In genomic region chr16:58582971-58583765, GRCh38 we compare ENCODE assay signal across 22 cellular contexts. TPM values are rescaled to one million over a fixed set of nuclear protein-coding genes. Genes with fewer than 3 reads are reported as not detected.
DNase-seq lines count a peak whose midpoint lies in the region; ATAC-seq and TF ChIP-seq lines count a peak whose summit lies in the region.
"Had no signal": no experiment of that assay in that cellular context is flagged by ENCODE, and none has a peak within 500 bp of the region (broad histone marks: within the 10 kb centered on the region; RNA-seq: fewer than 3 reads in every experiment).

No MANE protein-coding gene starts in this region.

- H3K27ac ChIP-seq in SK-N-MC (no peak overlapping the region), neural progenitor cell (no peak overlapping the region)
- H3K27ac ChIP-seq: adrenal gland, gastroesophageal sphincter, HL-60 had no signal

- no peaks in the 10 kb centered on the region for H3K27me3 Mint-ChIP-seq in activated CD4-positive, alpha-beta memory T cell treated with anti-CD3 and anti-CD28 coated beads for 36 hours
- no peaks in the 10 kb centered on the region for H3K27me3 Mint-ChIP-seq in activated CD4-positive, alpha-beta memory T cell treated with anti-CD3 and anti-CD28 coated beads, Interleukin-2, amount 10 ng/mL, durations not matched to agents 7 days and 5 days
- no peaks in the 10 kb centered on the region for H3K27me3 Mint-ChIP-seq in neural progenitor cell (ENCODE audit: insufficient read depth, low read depth)
- no peaks in the 10 kb centered on the region for H3K27me3 Mint-ChIP-seq in immature natural killer cell (ENCODE audit: low read depth in 3 of 3)
- H3K27me3 Mint-ChIP-seq: activated CD4-positive, alpha-beta T cell treated with anti-CD3 and anti-CD28 coated beads, Interleukin-2, amount 10 ng/mL, durations not matched to agents 24 days and 14 days; CD4-positive, alpha-beta memory T cell; naive thymus-derived CD4-positive, alpha-beta T cell; progenitor cell of endocrine pancreas had no signal

- H3F3A ChIP-seq in neural progenitor cell (ENCODE audit: low read depth): peaks cover 25% of the 10 kb centered on the region

- CTCF ChIA-PET in activated CD4-positive, alpha-beta memory T cell treated with anti-CD3 and anti-CD28 coated beads for 36 hours (lab: Charles Lee): no interaction called here
- CTCF ChIA-PET in activated CD4-positive, alpha-beta memory T cell treated with anti-CD3 and anti-CD28 coated beads, Interleukin-2, amount 10 ng/mL, durations not matched to agents 7 days and 5 days (lab: Charles Lee): no interaction called here

- peaks cover 83% of the 10 kb centered on the region for H3K36me3 ChIP-seq in SK-N-MC (ENCODE audit: insufficient read depth, low read length)
- peaks cover 63% of the 10 kb centered on the region for H3K36me3 ChIP-seq in neural progenitor cell

- peaks cover 12% of the 10 kb centered on the region for H4K20me1 ChIP-seq in neural progenitor cell (ENCODE audit: low read depth)

- H2AFZ ChIP-seq in neural progenitor cell (replicated peaks): no peak overlapping the region

- H3K4me3 Mint-ChIP-seq in activated CD4-positive, alpha-beta memory T cell treated with anti-CD3 and anti-CD28 coated beads for 36 hours: no peak overlapping the region
- H3K4me3 Mint-ChIP-seq in activated CD4-positive, alpha-beta memory T cell treated with anti-CD3 and anti-CD28 coated beads, Interleukin-2, amount 10 ng/mL, durations not matched to agents 7 days and 5 days: no peak overlapping the region
- H3K4me3 Mint-ChIP-seq in neural progenitor cell (no peak overlapping the region), immature natural killer cell (no peak overlapping the region)
- H3K4me3 Mint-ChIP-seq: activated CD4-positive, alpha-beta T cell treated with anti-CD3 and anti-CD28 coated beads, Interleukin-2, amount 10 ng/mL, durations not matched to agents 24 days and 14 days; CD4-positive, alpha-beta memory T cell; naive thymus-derived CD4-positive, alpha-beta T cell; T-helper 1 cell treated with Interleukin-12 subunit alpha and Interleukin-12 subunit beta and Interleukin-4 antibody, amounts not matched to agents 30 μg/mL and 1 μg/mL, for 36 hours had no signal

- no peak for ATAC-seq in HG02981 (IDR thresholded peaks at IDR 0.05; ENCODE audit: unreplicated experiment)
- ATAC-seq: gastroesophageal sphincter; naive thymus-derived CD4-positive, alpha-beta T cell had no signal

- POLR2A ChIA-PET in activated CD4-positive, alpha-beta memory T cell treated with anti-CD3 and anti-CD28 coated beads for 36 hours (lab: Charles Lee): interaction anchor here (0.7 kb wide), 1 partner anchor 63 kb away, joined by 3 read pairs; no protein-coding TSS in a partner anchor
- POLR2A ChIA-PET in activated CD4-positive, alpha-beta memory T cell treated with anti-CD3 and anti-CD28 coated beads, Interleukin-2, amount 10 ng/mL, durations not matched to agents 7 days and 5 days (lab: Charles Lee): no interaction called here

- H3K36me3 Mint-ChIP-seq in activated CD4-positive, alpha-beta memory T cell treated with anti-CD3 and anti-CD28 coated beads for 36 hours: peaks cover 58% of the 10 kb centered on the region
- peaks cover 71% of the 10 kb centered on the region for H3K36me3 Mint-ChIP-seq in activated CD4-positive, alpha-beta memory T cell treated with anti-CD3 and anti-CD28 coated beads, Interleukin-2, amount 10 ng/mL, durations not matched to agents 7 days and 5 days (ENCODE audit: low read depth)
- peaks cover 53% of the 10 kb centered on the region for H3K36me3 Mint-ChIP-seq in neural progenitor cell
- peaks cover 23 to 62% (median 35%) of the 10 kb centered on the region in 3 donors for H3K36me3 Mint-ChIP-seq in immature natural killer cell

- peaks cover 41% of the 10 kb centered on the region for H3K79me2 ChIP-seq in neural progenitor cell (ENCODE audit: low read depth)

- H3K9ac ChIP-seq in SK-N-MC (ENCODE audit: insufficient read length) (no peak overlapping the region), neural progenitor cell (no peak overlapping the region)

- TF ChIP-seq CTCF in cardiac fibroblast (IDR thresholded peaks at IDR 0.05; ENCODE audit: low read depth, low read length) (no peak), neural progenitor cell (IDR thresholded peaks at IDR 0.05) (no peak)

- H3K9me3 ChIP-seq in SK-N-MC (ENCODE audit: low read depth, low read length) (no peaks in the 10 kb centered on the region), neural progenitor cell (ENCODE audit: low read depth) (no peaks in the 10 kb centered on the region)
- H3K9me3 ChIP-seq: adrenal gland, gastroesophageal sphincter had no signal

- intact Hi-C loops in activated CD4-positive, alpha-beta memory T cell treated with anti-CD3 and anti-CD28 coated beads for 36 hours (cut with micrococcal nuclease): no loop called here

- no peak overlapping the region for H3K4me2 ChIP-seq in neural progenitor cell

- H3K27me3 ChIP-seq in neural progenitor cell: no peaks in the 10 kb centered on the region
- H3K27me3 ChIP-seq: adrenal gland, gastroesophageal sphincter had no signal

- peaks cover 14% of the 10 kb centered on the region for H3K4me1 Mint-ChIP-seq in activated CD4-positive, alpha-beta memory T cell treated with anti-CD3 and anti-CD28 coated beads for 36 hours (ENCODE audit: low read depth)
- no peaks in the 10 kb centered on the region for H3K4me1 Mint-ChIP-seq in activated CD4-positive, alpha-beta memory T cell treated with anti-CD3 and anti-CD28 coated beads, Interleukin-2, amount 10 ng/mL, durations not matched to agents 7 days and 5 days
- no peaks in the 10 kb centered on the region for H3K4me1 Mint-ChIP-seq in neural progenitor cell
- H3K4me1 Mint-ChIP-seq in immature natural killer cell: peaks cover 3 to 9% of the 10 kb centered on the region in 2 donors

- no peak overlapping the region for H3K27ac Mint-ChIP-seq in activated CD4-positive, alpha-beta memory T cell treated with anti-CD3 and anti-CD28 coated beads for 36 hours
- H3K27ac Mint-ChIP-seq in activated CD4-positive, alpha-beta memory T cell treated with anti-CD3 and anti-CD28 coated beads, Interleukin-2, amount 10 ng/mL, durations not matched to agents 7 days and 5 days: no peak overlapping the region
- H3K27ac Mint-ChIP-seq in neural progenitor cell (no peak overlapping the region), immature natural killer cell (no peak overlapping the region)
- H3K27ac Mint-ChIP-seq: activated CD4-positive, alpha-beta T cell treated with anti-CD3 and anti-CD28 coated beads, Interleukin-2, amount 10 ng/mL, durations not matched to agents 24 days and 14 days; progenitor cell of endocrine pancreas; T-helper 1 cell treated with Interleukin-12 subunit alpha and Interleukin-12 subunit beta and Interleukin-4 antibody, amounts not matched to agents 30 μg/mL and 1 μg/mL, for 36 hours had no signal

- no peaks in the 10 kb centered on the region for H3K4me1 ChIP-seq in neural progenitor cell
- H3K4me1 ChIP-seq: gastroesophageal sphincter had no signal

- H3K9me3 Mint-ChIP-seq in activated CD4-positive, alpha-beta memory T cell treated with anti-CD3 and anti-CD28 coated beads for 36 hours: no peaks in the 10 kb centered on the region
- H3K9me3 Mint-ChIP-seq in activated CD4-positive, alpha-beta memory T cell treated with anti-CD3 and anti-CD28 coated beads, Interleukin-2, amount 10 ng/mL, durations not matched to agents 7 days and 5 days: no peaks in the 10 kb centered on the region
- H3K9me3 Mint-ChIP-seq in neural progenitor cell (no peaks in the 10 kb centered on the region), immature natural killer cell (no peaks in the 10 kb centered on the region)
- H3K9me3 Mint-ChIP-seq: activated CD4-positive, alpha-beta T cell treated with anti-CD3 and anti-CD28 coated beads, Interleukin-2, amount 10 ng/mL, durations not matched to agents 24 days and 14 days; CD4-positive, alpha-beta memory T cell; naive thymus-derived CD4-positive, alpha-beta T cell; T-helper 1 cell treated with Interleukin-12 subunit alpha and Interleukin-12 subunit beta and Interleukin-4 antibody, amounts not matched to agents 30 μg/mL and 1 μg/mL, for 36 hours had no signal

- DNase-seq in activated CD4-positive, alpha-beta memory T cell treated with anti-CD3 and anti-CD28 coated beads for 36 hours: peak; percentile 30
- DNase-seq in activated CD4-positive, alpha-beta memory T cell treated with anti-CD3 and anti-CD28 coated beads, Interleukin-2, amount 10 ng/mL, durations not matched to agents 7 days and 5 days: no peak
- DNase-seq in SK-N-MC (ENCODE audit: low read depth, low spot score) (peak; percentile 6), cardiac fibroblast (ENCODE audit: low read depth in 2 of 2) (peak; percentile 21 to 27), neural progenitor cell (ENCODE audit: low spot score) (peak; percentile 7), immature natural killer cell (no peak), OCI-M1 (lab: John Stamatoyannopoulos, UW) (no peak)
- DNase-seq: activated CD4-positive, alpha-beta T cell treated with anti-CD3 and anti-CD28 coated beads, Interleukin-2, amount 10 ng/mL, durations not matched to agents 24 days and 14 days; CD4-positive, alpha-beta memory T cell; DMS79 treated with DMSO at 0.1 percent for 48 hours; naive thymus-derived CD4-positive, alpha-beta T cell; NCI-H1930; NCI-H446 treated with DMSO at 0.1 percent for 48 hours; SHP77 treated with DMSO at 0.1 percent for 48 hours; stimulated activated naive CD4-positive, alpha-beta T cell treated with Interleukin-2 at 50 U/mL for 16 hours had no signal

- no peak overlapping the region for H3K4me3 ChIP-seq in SK-N-MC
- H3K4me3 ChIP-seq in cardiac fibroblast (replicated peaks in 1 of 2; ENCODE audit: low read depth in 2 of 2, low read length in 2 of 2): no peak overlapping the region
- no peak overlapping the region for H3K4me3 ChIP-seq in neural progenitor cell
- H3K4me3 ChIP-seq: adrenal gland, gastroesophageal sphincter, lung had no signal

RNA-seq across cellular contexts. Expression of gene CNOT1, which starts 46.5 kb away (rescaled TPM):
- 100 to 1,000 TPM; 230 to 242 TPM for total RNA-seq in activated CD4-positive, alpha-beta memory T cell treated with anti-CD3 and anti-CD28 coated beads for 36 hours
- total RNA-seq in activated CD4-positive, alpha-beta memory T cell treated with anti-CD3 and anti-CD28 coated beads, Interleukin-2, amount 10 ng/mL, durations not matched to agents 7 days and 5 days: 100 to 1,000 TPM; 226 to 236 TPM
- 222 and 241 TPM in 2 replicates for total RNA-seq in neural progenitor cell (ENCODE audit: low replicate concordance)
- 10 to 100 TPM; 78.1 to 89.7 (median 85.1) TPM for polyA plus RNA-seq in immature natural killer cell

Comparison
In these comparisons a context has a peak if more than half of its experiments do, and no peak if none do; other contexts are left out.
1. DNase-seq: peak in activated CD4-positive, alpha-beta memory T cell treated with anti-CD3 and anti-CD28 coated beads for 36 hours (single experiment), SK-N-MC (single experiment), cardiac fibroblast (2 of 2) and neural progenitor cell (single experiment); none in activated CD4-positive, alpha-beta memory T cell treated with anti-CD3 and anti-CD28 coated beads, Interleukin-2, amount 10 ng/mL, durations not matched to agents 7 days and 5 days (single experiment), immature natural killer cell (0 of 3) and OCI-M1 (single experiment).